ENCODE assay signal across 8 cellular contexts in genomic region chrX:103687696-103688191, GRCh38. TPM values are rescaled to one million over a fixed set of nuclear protein-coding genes. Genes with fewer than 3 reads are reported as not detected.
A peak's percentile ranks its signal among the peaks of the same experiment; 100 is the strongest.
DNase-seq lines count a peak whose midpoint lies in the region; ATAC-seq and TF ChIP-seq lines count a peak whose summit lies in the region.

No MANE protein-coding gene starts in this region.

- H3K9me3 Mint-ChIP-seq in brain = no peaks in the 10 kb centered on the region

- H3K27me3 ChIP-seq in iPS-18a (ENCODE audit: control insufficient read depth, insufficient read depth, low read length) = no peaks in the 10 kb centered on the region

- peaks cover 30% of the 10 kb centered on the region for H3K36me3 Mint-ChIP-seq in brain

- H3K27ac Mint-ChIP-seq in brain = no peak overlapping the region

- H3K4me3 Mint-ChIP-seq in brain = no peak overlapping the region

- peaks cover 5% of the 10 kb centered on the region for H3K27me3 Mint-ChIP-seq in brain

- peaks cover 34% of the 10 kb centered on the region for H3K4me1 Mint-ChIP-seq in brain

- H3K4me3 ChIP-seq in GM12865 (ENCODE audit: low read depth, low read length) (peak overlapping the region; percentile 73), iPS-18a (ENCODE audit: low read length) (peak overlapping the region; percentile 99), skeletal muscle cell (ENCODE audit: low read depth, low read length) (peak overlapping the region; percentile 51)

- no peaks in the 10 kb centered on the region for H3K9me3 ChIP-seq in iPS-18a (ENCODE audit: control insufficient read depth, low read depth, low read length)

- ATAC-seq in GM19455 (IDR thresholded peaks at IDR 0.05; ENCODE audit: unreplicated experiment) (no peak), GM21723 (IDR thresholded peaks at IDR 0.05; ENCODE audit: unreplicated experiment) (no peak)

- H3K27ac ChIP-seq in iPS-18a (ENCODE audit: low read length) = peak overlapping the region; percentile 97

- DNase-seq in GM12865 (ENCODE audit: low read depth) (peak; percentile 67), NCI-H1694 (lab: John Stamatoyannopoulos, UW) (peak; percentile 82), T1000 (lab: John Stamatoyannopoulos, UW) (peak; percentile 19), skeletal muscle cell (ENCODE audit: low read depth) (peak; percentile 37)

- peak overlapping the region; percentile 92 for H3K9ac ChIP-seq in iPS-18a (ENCODE audit: low read length)

- peaks cover 15% of the 10 kb centered on the region for H3K4me1 ChIP-seq in iPS-18a (ENCODE audit: control insufficient read depth, low read depth, low read length)

- H3K36me3 ChIP-seq in iPS-18a (ENCODE audit: control insufficient read depth, low read depth, low read length) = peaks cover 23% of the 10 kb centered on the region

- TF ChIP-seq CTCF in GM12865 (IDR thresholded peaks at IDR 0.05; ENCODE audit: insufficient read depth, low read depth, low read length, missing control alignments) = peak; percentile 66
- peak; percentile 62 to 85 for TF ChIP-seq CTCF in brain (conservative IDR thresholded peaks at IDR 0.05)

RNA-seq across cellular contexts. Expression of gene MORF4L2, which starts 1.2 kb away (rescaled TPM):
- 374 TPM for polyA plus RNA-seq in brain (ENCODE audit: insufficient read depth, low read depth, low replicate concordance)

RNA-seq across cellular contexts. Expression of gene TMEM31, which starts 23.0 kb away (rescaled TPM):
- 1.2 TPM for polyA plus RNA-seq in brain (ENCODE audit: insufficient read depth, low read depth, low replicate concordance)

RNA-seq across cellular contexts. Expression of gene TCEAL1, which starts 59.0 kb away (rescaled TPM):
- polyA plus RNA-seq in brain (ENCODE audit: insufficient read depth, low read depth, low replicate concordance) = 28.5 TPM

Comparison
In these comparisons a context has a peak if more than half of its experiments do, and no peak if none do; other contexts are left out.
1. DNase-seq: peak in every context shown above with its lines; median percentile 82 in NCI-H1694; 67 in GM12865; 37 in skeletal muscle cell; 19 in T1000.